ENCODE assay signal across 2 cellular contexts in genomic region chr14:24082411-24083080, GRCh38.
TF ChIP-seq lines count a peak whose summit lies in the region.

No MANE protein-coding gene starts in this region.

TF ChIP-seq in HCT116, 20 proteins besides CTCF, POLR2A, EP300 and RAD21:
- TF ChIP-seq ELF1 (IDR thresholded peaks at IDR 0.05; ENCODE audit: borderline replicate concordance, low read depth) (no peak), EZH2 (IDR thresholded peaks at IDR 0.05) (no peak), ZNF274 (IDR thresholded peaks at IDR 0.05; ENCODE audit: low read depth, low read length) (no peak), YY1 (IDR thresholded peaks at IDR 0.05; ENCODE audit: extremely low read depth, insufficient replicate concordance, low read depth, low read length) (no peak), EZH2phosphoT487 (IDR thresholded peaks at IDR 0.05; ENCODE audit: borderline replicate concordance) (no peak), POLR2AphosphoS5 (IDR thresholded peaks at IDR 0.05; ENCODE audit: low read depth, low read length) (no peak), REST (IDR thresholded peaks at IDR 0.05; ENCODE audit: low read depth) (no peak), TCF7L2 (IDR thresholded peaks at IDR 0.05; ENCODE audit: borderline replicate concordance, extremely low read depth, insufficient read depth, insufficient read length) (no peak), SP1 (IDR thresholded peaks at IDR 0.05; ENCODE audit: low read depth) (no peak), ZBTB33 (IDR thresholded peaks at IDR 0.05; ENCODE audit: extremely low read depth, insufficient replicate concordance, low read length) (no peak), SRF (IDR thresholded peaks at IDR 0.05; ENCODE audit: low read depth) (no peak)

TF ChIP-seq in K562, 482 proteins besides CTCF, POLR2A, EP300 and RAD21:
- TF ChIP-seq HMG20B (CRISPR knock-in tag; IDR thresholded peaks at IDR 0.05) (no peak), MCM5 (IDR thresholded peaks at IDR 0.05; ENCODE audit: low read depth) (no peak), FOSL1 (tag; conservative IDR thresholded peaks at IDR 0.05) (no peak), SMAD2 (IDR thresholded peaks at IDR 0.05; ENCODE audit: low read depth, low read length) (no peak), GABPA (tag; conservative IDR thresholded peaks at IDR 0.05; ENCODE audit: low read depth) (no peak), HNRNPLL (IDR thresholded peaks at IDR 0.05; ENCODE audit: low read depth, low read length, poor library complexity, severe bottlenecking) (no peak)
- TF ChIP-seq, protein P1, sequence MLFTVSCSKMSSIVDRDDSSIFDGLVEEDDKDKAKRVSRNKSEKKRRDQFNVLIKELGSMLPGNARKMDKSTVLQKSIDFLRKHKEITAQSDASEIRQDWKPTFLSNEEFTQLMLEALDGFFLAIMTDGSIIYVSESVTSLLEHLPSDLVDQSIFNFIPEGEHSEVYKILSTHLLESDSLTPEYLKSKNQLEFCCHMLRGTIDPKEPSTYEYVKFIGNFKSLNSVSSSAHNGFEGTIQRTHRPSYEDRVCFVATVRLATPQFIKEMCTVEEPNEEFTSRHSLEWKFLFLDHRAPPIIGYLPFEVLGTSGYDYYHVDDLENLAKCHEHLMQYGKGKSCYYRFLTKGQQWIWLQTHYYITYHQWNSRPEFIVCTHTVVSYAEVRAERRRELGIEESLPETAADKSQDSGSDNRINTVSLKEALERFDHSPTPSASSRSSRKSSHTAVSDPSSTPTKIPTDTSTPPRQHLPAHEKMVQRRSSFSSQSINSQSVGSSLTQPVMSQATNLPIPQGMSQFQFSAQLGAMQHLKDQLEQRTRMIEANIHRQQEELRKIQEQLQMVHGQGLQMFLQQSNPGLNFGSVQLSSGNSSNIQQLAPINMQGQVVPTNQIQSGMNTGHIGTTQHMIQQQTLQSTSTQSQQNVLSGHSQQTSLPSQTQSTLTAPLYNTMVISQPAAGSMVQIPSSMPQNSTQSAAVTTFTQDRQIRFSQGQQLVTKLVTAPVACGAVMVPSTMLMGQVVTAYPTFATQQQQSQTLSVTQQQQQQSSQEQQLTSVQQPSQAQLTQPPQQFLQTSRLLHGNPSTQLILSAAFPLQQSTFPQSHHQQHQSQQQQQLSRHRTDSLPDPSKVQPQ (CRISPR knock-in tag; IDR thresholded peaks at IDR 0.05; ENCODE audit: borderline replicate concordance): no peak
